Comparison of ENCODE assay signal across 13 cellular contexts in the genomic region with DNA sequence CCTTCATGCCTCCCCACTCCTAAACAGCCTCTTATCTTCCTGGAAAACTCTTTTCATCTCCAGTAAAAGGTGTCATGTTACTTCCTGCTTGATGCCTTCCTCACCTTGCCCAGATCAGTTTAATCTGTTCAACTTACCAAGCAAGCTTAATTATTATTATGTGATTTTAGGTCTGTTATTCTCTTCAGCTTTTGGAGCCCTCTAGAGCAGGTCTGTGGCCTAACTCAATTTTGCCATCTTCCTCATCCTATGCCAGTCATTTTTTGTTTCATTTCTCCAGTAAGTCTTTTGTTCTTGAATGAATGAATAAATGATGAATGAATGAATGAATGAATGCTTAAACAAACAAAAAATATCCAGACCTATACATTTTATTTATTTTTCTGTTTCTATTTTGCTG.
A peak's percentile ranks its signal among the peaks of the same experiment; 100 is the strongest.
DNase-seq lines count a peak whose midpoint lies in the region; ATAC-seq and TF ChIP-seq lines count a peak whose summit lies in the region.
"Had no signal": no experiment of that assay in that cellular context is flagged by ENCODE, and none has a peak within 500 bp of the region (broad histone marks: within the 10 kb centered on the region; RNA-seq: fewer than 3 reads in every experiment).

No MANE protein-coding gene starts in this region.

- H3K36me3 ChIP-seq in fibroblast of lung (ENCODE audit: control insufficient read depth, insufficient read depth, low read length) (no peaks in the 10 kb centered on the region), aorta (ENCODE audit: control insufficient read depth in 1 of 2, insufficient read depth in 2 of 2, low read length in 1 of 2) (no peaks in the 10 kb centered on the region)
- H3K36me3 ChIP-seq: esophagus squamous epithelium, SJSA1 had no signal

- no peaks in the 10 kb centered on the region for H4K20me1 ChIP-seq in fibroblast of lung (ENCODE audit: control insufficient read depth, extremely low read depth, insufficient read depth, low read length)

- peaks cover 0 to 1% (median 0%) of the 10 kb centered on the region in 7 donors for H3K9me3 Mint-ChIP-seq in CD14-positive monocyte
- H3K9me3 Mint-ChIP-seq: activated T-cell treated with anti-CD3 and anti-CD28 coated beads, Interleukin-2, amount 50 U/mL, for 72 hours; nephron had no signal

- H3K79me2 ChIP-seq in fibroblast of lung (ENCODE audit: control insufficient read depth, insufficient read depth, low read length), result no peaks in the 10 kb centered on the region

- ATAC-seq in HG03469 (IDR thresholded peaks at IDR 0.05; ENCODE audit: unreplicated experiment), result no peak
- ATAC-seq in aorta (ENCODE audit: low FRiP score), result no peak
- no peak for ATAC-seq in HG03108 (IDR thresholded peaks at IDR 0.05; ENCODE audit: unreplicated experiment)
- ATAC-seq: activated T-cell treated with anti-CD3 and anti-CD28 coated beads, Interleukin-2, amount 50 U/mL, for 72 hours had no signal

- H2AFZ ChIP-seq in fibroblast of lung (ENCODE audit: low read length), result no peak overlapping the region

- no peak overlapping the region for H3K4me3 Mint-ChIP-seq in CD14-positive monocyte
- H3K4me3 Mint-ChIP-seq: activated T-cell treated with anti-CD3 and anti-CD28 coated beads, Interleukin-2, amount 50 U/mL, for 72 hours; nephron had no signal

- no peak for DNase-seq in AG04449 (ENCODE audit: low read depth, low spot score)
- peak; percentile 18 for DNase-seq in DMS79 (lab: John Stamatoyannopoulos, UW)
- peak; percentile 63 for DNase-seq in NCI-H524 treated with DMSO at 0.1 percent for 48 hours (lab: John Stamatoyannopoulos, UW)
- DNase-seq in fibroblast of lung (ENCODE audit: low read depth in 2 of 2), result peak in 1 of 2 donors; percentile 52
- DNase-seq in aorta, result no peak
- no peak for DNase-seq in CD14-positive monocyte (ENCODE audit: low spot score)
- DNase-seq: activated CD4-positive, CD25-positive, alpha-beta regulatory T cell treated with anti-CD3 and anti-CD28 coated beads, Interleukin-2, amount 50 U/mL, for 72 hours; activated T-cell treated with anti-CD3 and anti-CD28 coated beads, Interleukin-2, amount 50 U/mL, for 72 hours; esophagus squamous epithelium had no signal

- POLR2A ChIA-PET in AG04449 (lab: Yijun Ruan, JAX), result no interaction called here

- H3K4me3 ChIP-seq in AG04449 (ENCODE audit: low read depth, low read length) (no peak overlapping the region), fibroblast of lung (replicated peaks in 1 of 4; ENCODE audit: control extremely low read depth in 1 of 4, insufficient read depth in 1 of 4, low read depth in 3 of 4, low read length in 4 of 4) (no peak overlapping the region), aorta (ENCODE audit: low read length in 2 of 2) (no peak overlapping the region)
- H3K4me3 ChIP-seq: esophagus squamous epithelium, SJSA1 had no signal

- H3K27me3 Mint-ChIP-seq in CD14-positive monocyte (ENCODE audit: low read depth in 3 of 3), result no peaks in the 10 kb centered on the region

- intact Hi-C loops in aorta (cut with DNase I), result no loop called here
- intact Hi-C loops in CD14-positive monocyte (cut with micrococcal nuclease), result no loop called here

- CTCF ChIA-PET in AG04449 (lab: Yijun Ruan, JAX), result no interaction called here

- H3K9ac ChIP-seq in fibroblast of lung (ENCODE audit: insufficient read depth, low read length), result no peak overlapping the region

- H3K27me3 ChIP-seq in fibroblast of lung (ENCODE audit: control insufficient read depth, insufficient read depth, low read length) (no peaks in the 10 kb centered on the region), aorta (ENCODE audit: control insufficient read depth in 1 of 2, insufficient read depth in 2 of 2, low read length in 1 of 2) (no peaks in the 10 kb centered on the region)
- H3K27me3 ChIP-seq: esophagus squamous epithelium, SJSA1 had no signal

- H3K27ac ChIP-seq in fibroblast of lung (ENCODE audit: insufficient read depth, low read length) (no peak overlapping the region), aorta (ENCODE audit: low read depth in 1 of 2, low read length in 2 of 2) (no peak overlapping the region)
- H3K27ac ChIP-seq: esophagus squamous epithelium, SJSA1 had no signal

- H3K9me3 ChIP-seq in fibroblast of lung (ENCODE audit: control insufficient read depth, insufficient read depth, low read depth, low read length) (no peaks in the 10 kb centered on the region), aorta (ENCODE audit: control insufficient read depth, low read length) (no peaks in the 10 kb centered on the region)
- H3K9me3 ChIP-seq: esophagus squamous epithelium, SJSA1 had no signal

- no peak overlapping the region for H3K4me2 ChIP-seq in fibroblast of lung (ENCODE audit: extremely low read depth, insufficient read depth, low read length)

- TF ChIP-seq CTCF in AG04449 (IDR thresholded peaks at IDR 0.05; ENCODE audit: insufficient read depth, low read length, missing control alignments) (peak; percentile 16), fibroblast of lung (conservative IDR thresholded peaks at IDR 0.05 in 1 of 2, IDR thresholded peaks at IDR 0.05 in 1 of 2; ENCODE audit: low read depth in 1 of 2, low read length in 2 of 2) (peak; percentile 28 to 48), CD14-positive monocyte (IDR thresholded peaks at IDR 0.05) (no peak)

- no peaks in the 10 kb centered on the region for H3K36me3 Mint-ChIP-seq in CD14-positive monocyte

- no peak overlapping the region for H3K27ac Mint-ChIP-seq in CD14-positive monocyte
- H3K27ac Mint-ChIP-seq: activated T-cell treated with anti-CD3 and anti-CD28 coated beads, Interleukin-2, amount 50 U/mL, for 72 hours; nephron had no signal

- H3K4me1 Mint-ChIP-seq in CD14-positive monocyte, result peaks cover 5% of the 10 kb centered on the region

- H3K4me1 ChIP-seq in fibroblast of lung (ENCODE audit: control insufficient read depth, extremely low read depth, insufficient read depth, low read length) (no peaks in the 10 kb centered on the region), aorta (ENCODE audit: control insufficient read depth in 1 of 2, insufficient read depth in 2 of 2, low read length in 2 of 2) (no peaks in the 10 kb centered on the region)
- H3K4me1 ChIP-seq: esophagus squamous epithelium, SJSA1 had no signal

Comparison
In these comparisons a context has a peak if more than half of its experiments do, and no peak if none do; other contexts are left out.
1. DNase-seq: peak in DMS79 (single experiment) and NCI-H524 treated with DMSO at 0.1 percent for 48 hours (single experiment); none in AG04449 (single experiment), aorta (0 of 2) and CD14-positive monocyte (single experiment).